ENCODE assay signal across 8 cellular contexts in the genomic region with DNA sequence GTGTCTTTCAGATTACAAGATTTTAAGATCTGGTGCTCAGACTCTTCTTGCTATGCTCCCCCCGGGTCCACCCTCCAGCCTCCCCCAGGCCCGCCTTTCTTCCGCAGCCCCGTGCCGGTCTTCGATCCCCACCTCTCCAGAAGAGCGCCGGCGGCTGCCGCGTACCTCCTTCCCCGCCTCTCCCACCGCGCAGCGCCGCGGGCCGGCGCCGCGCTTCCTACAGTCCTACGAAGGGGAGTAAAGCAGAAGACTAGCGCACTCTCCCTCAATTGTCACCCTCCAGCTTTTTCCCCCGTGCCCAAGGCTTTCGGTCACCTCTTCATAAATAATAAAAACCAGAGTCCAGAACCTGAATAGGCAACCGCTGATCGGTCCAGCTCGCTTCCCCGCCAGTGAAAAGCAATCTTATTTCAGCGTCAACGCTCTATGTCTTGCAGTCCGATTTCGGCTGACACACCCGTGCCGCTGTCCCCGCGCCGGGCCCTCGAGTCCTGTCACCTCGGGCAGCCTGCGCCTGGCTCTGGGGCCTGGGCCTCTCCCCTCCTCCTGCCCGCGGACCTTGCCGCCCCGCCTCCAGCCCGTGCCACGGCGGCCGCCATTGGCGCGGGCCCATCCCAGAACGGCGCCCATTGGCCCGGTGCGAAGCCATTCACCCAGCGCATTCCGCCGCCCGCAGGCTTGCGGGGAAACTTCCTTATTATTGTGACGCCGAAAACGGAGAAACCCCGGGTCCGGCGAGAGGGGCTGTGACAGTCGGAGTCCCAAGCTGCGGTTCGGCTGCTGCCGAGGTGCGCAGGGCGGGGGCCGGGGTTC. TPM values are rescaled to one million over a fixed set of nuclear protein-coding genes. Genes with fewer than 3 reads are reported as not detected.
DNase-seq lines count a peak whose midpoint lies in the region; TF ChIP-seq lines count a peak whose summit lies in the region.

Gene HERC3, plus strand, starts transcription at position 694 of the 813 bp plus-strand sequence. CDS start 13,344 bp downstream, outside the sequence.

- peak within 1 kb of the TSS; percentile 91 for H3K4me2 ChIP-seq in neural progenitor cell

- H3K4me3 Mint-ChIP-seq in neural progenitor cell = peak within 1 kb of the TSS; percentile 92

- H3K79me2 ChIP-seq in neural progenitor cell (ENCODE audit: low read depth) = no peaks in the 10 kb centered on the region

- H3K4me3 ChIP-seq in HAP-1 (peak within 1 kb of the TSS; percentile 59), MG63 (peak within 1 kb of the TSS; percentile 71), foreskin fibroblast (ENCODE audit: low read depth in 1 of 2, low read length in 2 of 2) (peak within 1 kb of the TSS; percentile 88 to 89), neural progenitor cell (peak within 1 kb of the TSS; percentile 60), stomach smooth muscle (ENCODE audit: low read length in 2 of 2) (peak within 1 kb of the TSS; percentile 83 to 85)

- H3K27me3 Mint-ChIP-seq in neural progenitor cell (ENCODE audit: insufficient read depth, low read depth) = peaks cover 19% of the 10 kb centered on the region

- H3K36me3 ChIP-seq in HAP-1 (replicated peaks) = no peaks in the 10 kb centered on the region
- no peaks in the 10 kb centered on the region for H3K36me3 ChIP-seq in MG63
- no peaks in the 10 kb centered on the region for H3K36me3 ChIP-seq in neural progenitor cell
- peaks cover 0 to 2% of the 10 kb centered on the region in 2 donors for H3K36me3 ChIP-seq in stomach smooth muscle (ENCODE audit: control insufficient read depth in 2 of 2, insufficient read depth in 2 of 2, low read length in 2 of 2)

- H3K4me1 Mint-ChIP-seq in neural progenitor cell = peaks cover 7% of the 10 kb centered on the region

- H4K20me1 ChIP-seq in neural progenitor cell (ENCODE audit: low read depth) = no peaks in the 10 kb centered on the region

- no peak within 1 kb of the TSS for H3K9ac ChIP-seq in neural progenitor cell
- H3K9ac ChIP-seq in stomach smooth muscle (ENCODE audit: low read length in 2 of 2) = peak within 1 kb of the TSS; percentile 84

- TF ChIP-seq CTCF in foreskin fibroblast (IDR thresholded peaks at IDR 0.05; ENCODE audit: low read depth, low read length) = no peak
- peak; percentile 8 for TF ChIP-seq CTCF in neural progenitor cell (IDR thresholded peaks at IDR 0.05)

- in situ Hi-C loops in G401 (cut with HindIII; ENCODE audit: low sequenced_read_pairs) = no loop called here
- in situ Hi-C loops in HAP-1 (cut with MboI; ENCODE audit: low sequenced_read_pairs) = no loop called here
- in situ Hi-C loops in SK-MEL-5 (cut with HindIII; ENCODE audit: low pct_unique_long_range_greater_than_20kb, low sequenced_read_pairs) = no loop called here

- H3K27ac Mint-ChIP-seq in neural progenitor cell = no peak within 1 kb of the TSS

- H3K27me3 ChIP-seq in HAP-1 (ENCODE audit: low read depth) = peaks cover 12% of the 10 kb centered on the region
- H3K27me3 ChIP-seq in MG63 = no peaks in the 10 kb centered on the region
- H3K27me3 ChIP-seq in neural progenitor cell = peaks cover 51% of the 10 kb centered on the region
- H3K27me3 ChIP-seq in stomach smooth muscle (ENCODE audit: control insufficient read depth in 1 of 2, insufficient read depth in 2 of 2, low read length in 2 of 2) = no peaks in the 10 kb centered on the region

- H3K4me1 ChIP-seq in HAP-1 = peaks cover 8% of the 10 kb centered on the region
- H3K4me1 ChIP-seq in neural progenitor cell = no peaks in the 10 kb centered on the region
- peaks cover 11% of the 10 kb centered on the region for H3K4me1 ChIP-seq in stomach smooth muscle (ENCODE audit: control insufficient read depth, insufficient read depth, low read length)

- no peaks in the 10 kb centered on the region for H3K9me3 Mint-ChIP-seq in neural progenitor cell

- peak within 1 kb of the TSS; percentile 86 for H2AFZ ChIP-seq in neural progenitor cell (replicated peaks)

- H3F3A ChIP-seq in neural progenitor cell (ENCODE audit: low read depth) = peaks cover 22% of the 10 kb centered on the region

- no peaks in the 10 kb centered on the region for H3K9me3 ChIP-seq in HAP-1
- no peaks in the 10 kb centered on the region for H3K9me3 ChIP-seq in MG63
- no peaks in the 10 kb centered on the region for H3K9me3 ChIP-seq in neural progenitor cell (ENCODE audit: low read depth)
- H3K9me3 ChIP-seq in stomach smooth muscle (ENCODE audit: control insufficient read depth in 2 of 2, low read length in 2 of 2) = no peaks in the 10 kb centered on the region

- H3K36me3 Mint-ChIP-seq in neural progenitor cell = no peaks in the 10 kb centered on the region

- DNase-seq in G401 (ENCODE audit: low spot score) (peak; percentile 92), HAP-1 (ENCODE audit: low spot score in 2 of 2) (peak; percentile 77 to 92), MG63 (peak; percentile 82), SK-MEL-5 (ENCODE audit: low read depth, low spot score) (peak; percentile 77), foreskin fibroblast (peak; percentile 89 to 97), neural progenitor cell (ENCODE audit: low spot score) (peak; percentile 95)
- peak; percentile 65 to 89 (median 76) for DNase-seq in activated naive CD4-positive, alpha-beta T cell (lab: John Stamatoyannopoulos, UW)

- H3K27ac ChIP-seq in neural progenitor cell (no peak within 1 kb of the TSS), stomach smooth muscle (ENCODE audit: low read length) (peak within 1 kb of the TSS; percentile 81)

RNA-seq across cellular contexts. Expression of gene HERC3, which starts in this region (rescaled TPM):
- 0.78 and 4.1 TPM in 2 replicates for total RNA-seq in G401 (2014; rRNA removed; shearing (Covaris generic))
- 3.3 and 26.0 TPM in 2 replicates for total RNA-seq in MG63 (2014; rRNA removed; shearing (Covaris generic); ENCODE audit: low replicate concordance)
- total RNA-seq in SK-MEL-5 (2014; rRNA removed; shearing (Covaris generic)) = 3.0 and 5.4 TPM in 2 replicates
- polyA plus RNA-seq in SK-MEL-5 (2015; cell fraction: cytosol; rRNA removed) = 7.1 and 10.5 TPM in 2 replicates
- 5.4 and 5.9 TPM in 2 replicates for polyA plus RNA-seq in SK-MEL-5 (2015; cell fraction: nucleus; rRNA removed)
- 2.3 and 4.1 TPM in 2 replicates for total RNA-seq in neural progenitor cell (ENCODE audit: low replicate concordance)
